Comparison of ENCODE assay signal across 1 cellular context in genomic region chr11:45534132-45534531, GRCh38.
TF ChIP-seq lines count a peak whose summit lies in the region.

No MANE protein-coding gene starts in this region.

TF ChIP-seq in HepG2, 621 proteins besides CTCF, POLR2A, EP300 and RAD21 (continued from another document):
- no peak for TF ChIP-seq WIZ (CRISPR knock-in tag; IDR thresholded peaks at IDR 0.05)
- TF ChIP-seq MZF1 (CRISPR knock-in tag; IDR thresholded peaks at IDR 0.05; ENCODE audit: borderline replicate concordance) = no peak
TF ChIP-seq in HepG2: peak in this region for 1.
